In the genomic region with DNA sequence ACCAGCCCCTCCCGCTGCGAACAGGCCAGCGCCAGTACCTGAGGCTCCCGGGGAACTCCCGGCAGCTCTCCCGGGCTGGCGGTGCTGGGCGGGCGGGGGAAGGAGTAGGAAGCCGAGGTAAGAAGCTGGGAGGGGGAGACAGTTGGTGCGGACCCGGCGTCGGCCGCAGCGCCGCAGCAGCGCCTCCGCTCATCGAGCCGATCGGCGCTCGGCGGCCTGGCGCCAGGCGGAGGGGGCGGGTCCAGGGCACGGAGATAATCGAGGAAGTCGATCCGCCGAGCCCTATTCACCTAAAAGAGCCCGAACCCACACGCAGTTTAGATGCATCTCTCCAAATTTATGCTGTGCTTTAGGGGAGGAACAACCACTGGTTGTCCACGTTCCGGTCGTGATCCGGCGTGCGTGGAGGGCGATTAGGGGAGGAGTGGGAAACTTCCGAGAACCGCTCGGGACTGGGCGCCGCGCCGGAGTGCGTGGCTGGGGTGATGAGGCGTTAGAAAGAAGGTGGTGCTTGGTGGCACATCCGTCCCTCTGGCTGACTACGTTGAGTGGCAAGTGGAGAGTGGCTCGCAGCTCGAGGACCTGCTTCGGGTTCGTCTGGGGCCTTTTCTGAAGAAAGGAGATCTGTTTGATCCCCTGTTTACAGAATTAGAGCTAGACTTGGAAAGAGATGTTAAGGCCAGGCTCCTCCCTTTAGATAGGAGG, we compare ENCODE assay signal across 8 cellular contexts. TPM values are rescaled to one million over a fixed set of nuclear protein-coding genes. Genes with fewer than 3 reads are reported as not detected.
DNase-seq lines count a peak whose midpoint lies in the region; ATAC-seq and TF ChIP-seq lines count a peak whose summit lies in the region.

A gene with protein sequence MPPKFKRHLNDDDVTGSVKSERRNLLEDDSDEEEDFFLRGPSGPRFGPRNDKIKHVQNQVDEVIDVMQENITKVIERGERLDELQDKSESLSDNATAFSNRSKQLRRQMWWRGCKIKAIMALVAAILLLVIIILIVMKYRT (minus strand): TSS at position 194 of the 705 bp plus-strand sequence. CDS start 3,651 bp downstream, outside the sequence.

- peak within 1 kb of the TSS; percentile 99 for H2AFZ ChIP-seq in GM23338

- peak within 1 kb of the TSS; percentile 97 for H3K27ac ChIP-seq in GM23338 (ENCODE audit: low read depth)
- H3K27ac ChIP-seq in RWPE1 = peak within 1 kb of the TSS; percentile 96

- peaks cover 6% of the 10 kb centered on the region for H3K27me3 Mint-ChIP-seq in GM23338 (ENCODE audit: insufficient read depth, low read depth, poor library complexity)
- no peaks in the 10 kb centered on the region for H3K27me3 Mint-ChIP-seq in natural killer cell (ENCODE audit: low read depth in 2 of 2)

- H3K4me3 Mint-ChIP-seq in GM23338 (peak within 1 kb of the TSS; percentile 93), natural killer cell (peak within 1 kb of the TSS; percentile 98)

- no peaks in the 10 kb centered on the region; the same call in 1 of the 2 replicates for H3K36me3 ChIP-seq in GM23338 (ENCODE audit: insufficient read depth)

- peak; percentile 82 for DNase-seq in EL
- DNase-seq in GM23338 (ENCODE audit: low spot score) = peak; percentile 95
- DNase-seq in Kasumi-1 (lab: John Stamatoyannopoulos, UW) = peak; percentile 75 to 79
- peak; percentile 78 for DNase-seq in RWPE1 (ENCODE audit: low spot score)
- peak; percentile 78 for DNase-seq in activated T-helper 9 cell treated with anti-CD3 and anti-CD28 coated beads, Interleukin-2, amount 50 U/mL, for 16 hours (ENCODE audit: low read depth)
- peak; percentile 75 for DNase-seq in fibroblast of mammary gland (ENCODE audit: low read depth)
- DNase-seq in natural killer cell = peak; percentile 82
- peak; percentile 79 to 98 (median 86) for DNase-seq in stimulated activated naive CD4-positive, alpha-beta T cell (lab: John Stamatoyannopoulos, UW)

- H3K9me2 ChIP-seq in GM23338 (ENCODE audit: insufficient read depth) = no peaks in the 10 kb centered on the region

- H3K79me2 ChIP-seq in GM23338 (replicated peaks; ENCODE audit: insufficient read depth) = peaks cover 21% of the 10 kb centered on the region; the same call in 1 of the 2 replicates

- H3K4me1 ChIP-seq in GM23338 (ENCODE audit: insufficient read depth) = peaks cover 43% of the 10 kb centered on the region

- peaks cover 34% of the 10 kb centered on the region for H3K4me1 Mint-ChIP-seq in GM23338
- H3K4me1 Mint-ChIP-seq in natural killer cell = peaks cover 54 to 58% of the 10 kb centered on the region in 2 donors

- intact Hi-C loops in natural killer cell (cut with micrococcal nuclease) = loop anchor here (1.0 to 5.0 kb wide), 4 partner anchors 39 to 790 kb away; partner anchors contain the start of genes METTL13, PRRC2C and SUCO

- H3K9me3 Mint-ChIP-seq in GM23338 (no peaks in the 10 kb centered on the region), natural killer cell (no peaks in the 10 kb centered on the region)

- H3F3A ChIP-seq in GM23338 (replicated peaks; ENCODE audit: low read depth) = 0 out of 2 replicates have a peak, but pooled peaks cover 6% of the 10 kb centered on the region

- peak; percentile 96 for ATAC-seq in GM23338
- ATAC-seq in natural killer cell = peak; percentile 86 to 95 (median 90)

- H4K20me1 ChIP-seq in GM23338 (replicated peaks; ENCODE audit: insufficient read depth) = no peaks in the 10 kb centered on the region

- no peaks in the 10 kb centered on the region for H3K27me3 ChIP-seq in GM23338 (ENCODE audit: insufficient read depth)

- no peak for TF ChIP-seq CTCF in GM23338 (conservative IDR thresholded peaks at IDR 0.05; ENCODE audit: low read depth in 2 of 2)
- TF ChIP-seq CTCF in RWPE1 (conservative IDR thresholded peaks at IDR 0.05; ENCODE audit: low read depth) = no peak
- no peak for TF ChIP-seq CTCF in fibroblast of mammary gland (conservative IDR thresholded peaks at IDR 0.05; ENCODE audit: control insufficient read depth, insufficient read depth, low read depth, low read length)
- TF ChIP-seq CTCF in natural killer cell (IDR thresholded peaks at IDR 0.05) = no peak

- CTCF ChIA-PET in RWPE1 (lab: Yijun Ruan, JAX) = interaction anchor here (0.7 to 1.2 kb wide), 3 partner anchors 59 to 739 kb away, joined by 3 read pairs; no protein-coding TSS in a partner anchor

- POLR2A ChIA-PET in RWPE1 (lab: Yijun Ruan, JAX; ENCODE audit: low non-redundant PET) = interaction anchor here (0.5 kb wide), 2 partner anchors 37 to 53 kb away, joined by 3 to 4 read pairs; no protein-coding TSS in a partner anchor

- peak within 1 kb of the TSS; percentile 99 for H3K27ac Mint-ChIP-seq in GM23338
- peak within 1 kb of the TSS; percentile 96 to 100 for H3K27ac Mint-ChIP-seq in natural killer cell

- H3K4me3 ChIP-seq in GM23338 (peak within 1 kb of the TSS; percentile 97), fibroblast of mammary gland (ENCODE audit: control insufficient read depth, low read depth, low read length) (peak within 1 kb of the TSS; percentile 95)

- H3K36me3 Mint-ChIP-seq in GM23338 (ENCODE audit: low read depth) = peaks cover under 1% of the 10 kb centered on the region; the same call in 2 of the 3 replicates
- peaks cover 3% of the 10 kb centered on the region for H3K36me3 Mint-ChIP-seq in natural killer cell

- peak within 1 kb of the TSS; percentile 86 for H3K4me2 ChIP-seq in GM23338

TF ChIP-seq in GM23338, 12 proteins besides CTCF, POLR2A, EP300 and RAD21:
- TF ChIP-seq NANOG (IDR thresholded peaks at IDR 0.05; ENCODE audit: borderline replicate concordance) (no peak), CREB1 (CRISPR knock-in tag; IDR thresholded peaks at IDR 0.05; ENCODE audit: low read depth) (peak; percentile 73), POLR2AphosphoS5 (IDR thresholded peaks at IDR 0.05; ENCODE audit: low read depth) (peak; percentile 87)
- TF ChIP-seq, protein P1, sequence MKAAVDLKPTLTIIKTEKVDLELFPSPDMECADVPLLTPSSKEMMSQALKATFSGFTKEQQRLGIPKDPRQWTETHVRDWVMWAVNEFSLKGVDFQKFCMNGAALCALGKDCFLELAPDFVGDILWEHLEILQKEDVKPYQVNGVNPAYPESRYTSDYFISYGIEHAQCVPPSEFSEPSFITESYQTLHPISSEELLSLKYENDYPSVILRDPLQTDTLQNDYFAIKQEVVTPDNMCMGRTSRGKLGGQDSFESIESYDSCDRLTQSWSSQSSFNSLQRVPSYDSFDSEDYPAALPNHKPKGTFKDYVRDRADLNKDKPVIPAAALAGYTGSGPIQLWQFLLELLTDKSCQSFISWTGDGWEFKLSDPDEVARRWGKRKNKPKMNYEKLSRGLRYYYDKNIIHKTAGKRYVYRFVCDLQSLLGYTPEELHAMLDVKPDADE (IDR thresholded peaks at IDR 0.05) = peak; percentile 86
- TF ChIP-seq, protein P2, sequence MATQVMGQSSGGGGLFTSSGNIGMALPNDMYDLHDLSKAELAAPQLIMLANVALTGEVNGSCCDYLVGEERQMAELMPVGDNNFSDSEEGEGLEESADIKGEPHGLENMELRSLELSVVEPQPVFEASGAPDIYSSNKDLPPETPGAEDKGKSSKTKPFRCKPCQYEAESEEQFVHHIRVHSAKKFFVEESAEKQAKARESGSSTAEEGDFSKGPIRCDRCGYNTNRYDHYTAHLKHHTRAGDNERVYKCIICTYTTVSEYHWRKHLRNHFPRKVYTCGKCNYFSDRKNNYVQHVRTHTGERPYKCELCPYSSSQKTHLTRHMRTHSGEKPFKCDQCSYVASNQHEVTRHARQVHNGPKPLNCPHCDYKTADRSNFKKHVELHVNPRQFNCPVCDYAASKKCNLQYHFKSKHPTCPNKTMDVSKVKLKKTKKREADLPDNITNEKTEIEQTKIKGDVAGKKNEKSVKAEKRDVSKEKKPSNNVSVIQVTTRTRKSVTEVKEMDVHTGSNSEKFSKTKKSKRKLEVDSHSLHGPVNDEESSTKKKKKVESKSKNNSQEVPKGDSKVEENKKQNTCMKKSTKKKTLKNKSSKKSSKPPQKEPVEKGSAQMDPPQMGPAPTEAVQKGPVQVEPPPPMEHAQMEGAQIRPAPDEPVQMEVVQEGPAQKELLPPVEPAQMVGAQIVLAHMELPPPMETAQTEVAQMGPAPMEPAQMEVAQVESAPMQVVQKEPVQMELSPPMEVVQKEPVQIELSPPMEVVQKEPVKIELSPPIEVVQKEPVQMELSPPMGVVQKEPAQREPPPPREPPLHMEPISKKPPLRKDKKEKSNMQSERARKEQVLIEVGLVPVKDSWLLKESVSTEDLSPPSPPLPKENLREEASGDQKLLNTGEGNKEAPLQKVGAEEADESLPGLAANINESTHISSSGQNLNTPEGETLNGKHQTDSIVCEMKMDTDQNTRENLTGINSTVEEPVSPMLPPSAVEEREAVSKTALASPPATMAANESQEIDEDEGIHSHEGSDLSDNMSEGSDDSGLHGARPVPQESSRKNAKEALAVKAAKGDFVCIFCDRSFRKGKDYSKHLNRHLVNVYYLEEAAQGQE (IDR thresholded peaks at IDR 0.05; ENCODE audit: unreplicated experiment) = no peak
TF ChIP-seq in GM23338: peak in this region for 3.

RNA-seq across cellular contexts. Expression of the gene that starts here (rescaled TPM):
- total RNA-seq in GM23338 (2014; rRNA removed; shearing (Covaris generic)) = 7.3 and 9.0 TPM in 2 replicates
- polyA plus RNA-seq in GM23338 (2016; fragmentation: Nextera tagmentation; extraction: Ambion mirVana) = 7.4 and 7.7 TPM in 2 replicates
- 10 to 100 TPM; 17.5 to 24.2 (median 20.7) TPM for total RNA-seq in natural killer cell

Comparison
In these comparisons a context has a peak if more than half of its experiments do, and no peak if none do; other contexts are left out.
1. Peak in every context shown above with its lines: DNase-seq, ATAC-seq, H3K4me3 ChIP-seq and H3K27ac ChIP-seq.